8 cellular contexts compared by ENCODE assay signal in the genomic region with DNA sequence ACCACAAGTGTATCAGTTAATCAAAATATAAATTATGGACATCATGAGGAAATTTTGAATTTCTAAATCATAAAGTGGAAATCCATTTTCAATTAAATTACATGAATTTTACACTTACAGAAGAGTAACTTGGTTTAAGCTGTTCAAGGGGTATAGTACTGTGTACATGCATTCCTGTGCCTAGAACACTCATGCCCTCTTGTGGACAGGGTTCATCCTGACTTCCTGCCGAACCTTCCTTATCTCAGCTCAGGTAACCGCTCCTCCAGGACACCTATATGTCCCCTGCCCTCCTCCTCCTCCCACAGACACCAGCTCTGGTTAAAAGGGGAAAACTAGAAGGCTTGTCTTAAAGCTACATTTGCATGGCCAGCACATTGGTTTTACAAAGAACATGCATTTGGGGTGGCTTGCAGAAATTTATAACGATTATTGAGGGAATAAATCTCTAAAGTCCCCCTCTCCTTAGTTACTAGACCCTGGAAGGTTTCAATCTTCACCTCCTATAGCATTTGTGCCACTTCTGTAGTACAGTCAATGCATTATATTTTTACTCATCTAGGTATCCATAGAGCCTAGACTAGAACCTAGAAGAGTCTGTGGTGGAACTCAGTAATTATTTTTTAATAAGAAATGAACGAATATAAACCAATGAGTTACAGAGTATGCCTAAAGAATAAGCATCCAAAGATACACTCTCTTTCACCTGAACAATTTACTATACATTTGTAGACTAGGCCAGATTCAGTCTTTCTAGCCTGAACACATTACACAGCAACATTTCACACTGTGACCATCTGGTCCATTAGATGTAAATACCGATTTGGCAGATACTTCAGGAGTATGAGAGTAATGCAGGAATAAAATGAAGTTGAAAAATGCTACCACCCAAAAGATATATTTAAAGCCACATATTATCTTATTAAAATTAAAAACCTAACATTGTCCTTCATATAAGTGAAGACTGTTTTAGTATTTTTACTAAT.
DNase-seq lines count a peak whose midpoint lies in the region; TF ChIP-seq lines count a peak whose summit lies in the region.

No MANE protein-coding gene starts in this region.

- in situ Hi-C loops in GM23248 (cut with MboI), result no loop called here

- H3K4me3 ChIP-seq in GM23248, result no peak overlapping the region
- H3K4me3 ChIP-seq in LNCaP clone FGC (ENCODE audit: low read depth, low read length), result no peak overlapping the region
- no peak overlapping the region for H3K4me3 ChIP-seq in fibroblast of the aortic adventitia (ENCODE audit: low read depth, low read length)
- no peak overlapping the region for H3K4me3 ChIP-seq in testis

- TF ChIP-seq CTCF in LNCaP clone FGC (IDR thresholded peaks at IDR 0.05; ENCODE audit: control insufficient read depth, extremely low read depth, insufficient read depth), result peak; percentile 92
- peak; percentile 50 for TF ChIP-seq CTCF in fibroblast of the aortic adventitia (IDR thresholded peaks at IDR 0.05; ENCODE audit: insufficient read depth, low read length)
- TF ChIP-seq CTCF in testis (IDR thresholded peaks at IDR 0.05), result peak in 1 of 3 experiments; percentile 32

- no peak overlapping the region for H2AFZ ChIP-seq in GM23248

- H3K36me3 ChIP-seq in GM23248 (ENCODE audit: low read depth), result no peaks in the 10 kb centered on the region
- H3K36me3 ChIP-seq in testis (ENCODE audit: low read depth, missing control alignments), result no peaks in the 10 kb centered on the region

- no peak overlapping the region for H3K4me2 ChIP-seq in GM23248 (ENCODE audit: unreplicated experiment)

- H3F3A ChIP-seq in GM23248 (ENCODE audit: insufficient read depth), result no peaks in the 10 kb centered on the region

- no peaks in the 10 kb centered on the region for H4K20me1 ChIP-seq in GM23248 (ENCODE audit: insufficient read depth)

- H3K4me1 ChIP-seq in GM23248 (ENCODE audit: insufficient read depth) (no peaks in the 10 kb centered on the region), testis (no peaks in the 10 kb centered on the region)

- intact Hi-C loops in testis (cut with DNase I; ENCODE audit: low total_unique reads), result no loop called here

- DNase-seq in activated CD4-positive, alpha-beta T cell treated with anti-CD3 and anti-CD28 coated beads for 48 hours, result peak; percentile 5
- no peak for DNase-seq in activated CD4-positive, alpha-beta T cell treated with anti-CD3 and anti-CD28 coated beads, Interleukin-2, amount 50 U/mL, for 1 hour
- DNase-seq in GM23248 (peak; percentile 37), LNCaP clone FGC (ENCODE audit: low read depth) (peak; percentile 52), RPMI7951 (ENCODE audit: low read depth) (peak; percentile 29), fibroblast of the aortic adventitia (ENCODE audit: low read depth) (peak; percentile 34), testis (peak; percentile 51)
- DNase-seq in stimulated activated CD4-positive, alpha-beta T cell treated with anti-CD3 and anti-CD28 coated beads, Interleukin-4, amount 100 ng/mL, for 1 hour, result no peak

- H3K79me2 ChIP-seq in GM23248 (ENCODE audit: insufficient read depth), result no peaks in the 10 kb centered on the region

- TF ChIP-seq POLR2A in testis (IDR thresholded peaks at IDR 0.05), result no peak

- H3K9me3 ChIP-seq in GM23248 (ENCODE audit: low read depth) (no peaks in the 10 kb centered on the region), testis (no peaks in the 10 kb centered on the region)

- H3K9me2 ChIP-seq in GM23248 (ENCODE audit: insufficient read depth), result no peaks in the 10 kb centered on the region

- H3K9ac ChIP-seq in GM23248, result no peak overlapping the region

- H3K27me3 ChIP-seq in GM23248 (replicated peaks; ENCODE audit: insufficient read depth) (no peaks in the 10 kb centered on the region), testis (no peaks in the 10 kb centered on the region)

- WGBS in GM23248 (ENCODE audit: low coverage in 1 of 2, low lambda C conversion rate in 2 of 2, missing lambda C conversion rate in 2 of 2), 2 experiments, result 52 to 53% methylated on average over 5 of the region's 5 CpGs
- WGBS in testis, 2 donors, result 69 to 71% methylated on average over 5 of the region's 5 CpGs

- H3K27ac ChIP-seq in GM23248 (no peak overlapping the region), testis (no peak overlapping the region)

Comparison
In these comparisons a context has a peak if more than half of its experiments do, and no peak if none do; other contexts are left out.
1. DNase-seq: peak in activated CD4-positive, alpha-beta T cell treated with anti-CD3 and anti-CD28 coated beads for 48 hours (single experiment), GM23248 (single experiment), LNCaP clone FGC (single experiment), RPMI7951 (single experiment), fibroblast of the aortic adventitia (single experiment) and testis (single experiment); none in activated CD4-positive, alpha-beta T cell treated with anti-CD3 and anti-CD28 coated beads, Interleukin-2, amount 50 U/mL, for 1 hour (single experiment) and stimulated activated CD4-positive, alpha-beta T cell treated with anti-CD3 and anti-CD28 coated beads, Interleukin-4, amount 100 ng/mL, for 1 hour (single experiment).